Comparison of ENCODE assay signal across 8 cellular contexts in the genomic region with DNA sequence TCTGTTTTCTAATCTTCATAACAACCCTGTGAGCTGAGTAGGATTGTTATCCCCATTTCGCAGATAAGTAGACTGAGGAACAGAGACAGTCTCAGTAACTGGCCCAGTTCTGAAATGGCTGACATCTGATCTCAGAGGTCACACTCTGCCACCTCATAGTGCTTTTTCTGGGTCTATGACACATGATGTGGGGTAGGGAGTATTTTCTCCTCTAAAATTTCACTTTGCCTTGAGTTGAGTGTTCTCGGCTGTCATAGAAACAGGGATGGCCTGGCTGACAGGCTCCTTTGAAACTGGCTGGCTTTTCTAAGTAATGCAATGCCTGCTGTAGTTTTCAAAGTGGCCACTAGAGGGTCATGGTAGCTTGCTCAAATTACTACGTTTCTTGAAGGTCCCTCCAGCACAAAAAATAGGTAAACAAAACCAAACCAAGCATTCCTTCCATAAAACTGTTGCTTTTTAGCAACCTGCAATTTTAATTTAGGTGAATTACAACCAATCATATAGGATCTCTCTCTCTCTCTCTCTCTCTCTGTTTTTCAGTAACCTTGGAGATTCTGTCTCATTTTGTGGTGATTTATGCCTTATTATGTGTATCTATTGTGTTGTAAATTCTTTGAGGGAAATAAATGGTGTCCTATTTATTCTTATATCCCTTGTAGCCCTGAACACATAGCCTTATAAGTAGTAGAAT.
DNase-seq lines count a peak whose midpoint lies in the region; ATAC-seq and TF ChIP-seq lines count a peak whose summit lies in the region.

No MANE protein-coding gene starts in this region.

- H3K27ac ChIP-seq in DOHH2 (ENCODE audit: low read depth, low read length), result no peak overlapping the region
- H3K27ac ChIP-seq in RWPE2 (ENCODE audit: poor library complexity, severe bottlenecking), result no peak overlapping the region
- H3K27ac ChIP-seq in psoas muscle, result peak overlapping the region; percentile 84

- H3K9me3 ChIP-seq in DOHH2 (ENCODE audit: control insufficient read depth, insufficient read depth, low read length) (no peaks in the 10 kb centered on the region), RWPE2 (ENCODE audit: severe bottlenecking) (no peaks in the 10 kb centered on the region), psoas muscle (no peaks in the 10 kb centered on the region)

- no peak overlapping the region for H3K4me2 ChIP-seq in DOHH2 (ENCODE audit: low read length)

- H3K4me3 ChIP-seq in DOHH2 (ENCODE audit: low read length), result no peak overlapping the region
- H3K4me3 ChIP-seq in RWPE2 (ENCODE audit: severe bottlenecking), result no peak overlapping the region
- H3K4me3 ChIP-seq in psoas muscle, result peak overlapping the region; percentile 32

- H3K79me2 ChIP-seq in DOHH2 (ENCODE audit: control insufficient read depth, low read length), result no peaks in the 10 kb centered on the region

- ATAC-seq in GM21526 (IDR thresholded peaks at IDR 0.05; ENCODE audit: low FRiP score, unreplicated experiment), result peak; percentile 86
- peak; percentile 67 for ATAC-seq in RWPE2 (ENCODE audit: low read depth)
- ATAC-seq in psoas muscle, result peak; percentile 90 to 93 (median 92)
- no peak for ATAC-seq in HG03039 (IDR thresholded peaks at IDR 0.05; ENCODE audit: unreplicated experiment)

- H3K36me3 ChIP-seq in DOHH2 (ENCODE audit: control insufficient read depth, low read length), result no peaks in the 10 kb centered on the region
- H3K36me3 ChIP-seq in RWPE2 (ENCODE audit: low read depth), result no peaks in the 10 kb centered on the region
- H3K36me3 ChIP-seq in psoas muscle (ENCODE audit: insufficient read depth in 1 of 2, low read depth in 1 of 2), result no peaks in the 10 kb centered on the region

- DNase-seq in KG1 (lab: John Stamatoyannopoulos, UW) (peak; percentile 76), RWPE2 (ENCODE audit: low spot score) (no peak), glomerular visceral epithelial cell (ENCODE audit: extremely low spot score) (peak; percentile 62), psoas muscle (peak in 1 of 2 donors; percentile 63)
- peak; percentile 36 for DNase-seq in activated naive CD4-positive, alpha-beta T cell treated with Interleukin-2 at 50 U/mL for 16 hours

- WGBS in psoas muscle, 3 donors, result 24 to 34% (median 33%) methylated on average over 3 of the region's 3 CpGs

- no peaks in the 10 kb centered on the region for H4K20me1 ChIP-seq in DOHH2 (ENCODE audit: control insufficient read depth, insufficient read depth, low read depth, low read length)

- no peaks in the 10 kb centered on the region for H3K9me2 ChIP-seq in DOHH2 (replicated peaks; ENCODE audit: control insufficient read depth, low read length)

- no peaks in the 10 kb centered on the region for H3F3A ChIP-seq in DOHH2 (ENCODE audit: control insufficient read depth, insufficient read depth)

- H3K4me1 ChIP-seq in DOHH2 (ENCODE audit: control insufficient read depth, low read length) (no peaks in the 10 kb centered on the region), RWPE2 (ENCODE audit: insufficient read depth, poor library complexity, severe bottlenecking) (no peaks in the 10 kb centered on the region), psoas muscle (peaks cover 71% of the 10 kb centered on the region)

- intact Hi-C loops in psoas muscle (cut with DNase I), result no loop called here

- peak; percentile 91 for TF ChIP-seq CTCF in DOHH2 (IDR thresholded peaks at IDR 0.05; ENCODE audit: low read depth, low read length, poor library complexity, severe bottlenecking)
- peak; percentile 88 for TF ChIP-seq CTCF in RWPE2 (IDR thresholded peaks at IDR 0.05; ENCODE audit: poor library complexity, severe bottlenecking)
- peak; percentile 91 for TF ChIP-seq CTCF in psoas muscle (IDR thresholded peaks at IDR 0.05)

- H3K27me3 ChIP-seq in DOHH2 (ENCODE audit: control insufficient read depth, low read length), result no peaks in the 10 kb centered on the region
- no peaks in the 10 kb centered on the region for H3K27me3 ChIP-seq in RWPE2 (ENCODE audit: insufficient read depth, poor library complexity, severe bottlenecking)
- H3K27me3 ChIP-seq in psoas muscle (ENCODE audit: insufficient read depth in 3 of 3, low read length in 2 of 3), result no peaks in the 10 kb centered on the region
